In the genomic region with DNA sequence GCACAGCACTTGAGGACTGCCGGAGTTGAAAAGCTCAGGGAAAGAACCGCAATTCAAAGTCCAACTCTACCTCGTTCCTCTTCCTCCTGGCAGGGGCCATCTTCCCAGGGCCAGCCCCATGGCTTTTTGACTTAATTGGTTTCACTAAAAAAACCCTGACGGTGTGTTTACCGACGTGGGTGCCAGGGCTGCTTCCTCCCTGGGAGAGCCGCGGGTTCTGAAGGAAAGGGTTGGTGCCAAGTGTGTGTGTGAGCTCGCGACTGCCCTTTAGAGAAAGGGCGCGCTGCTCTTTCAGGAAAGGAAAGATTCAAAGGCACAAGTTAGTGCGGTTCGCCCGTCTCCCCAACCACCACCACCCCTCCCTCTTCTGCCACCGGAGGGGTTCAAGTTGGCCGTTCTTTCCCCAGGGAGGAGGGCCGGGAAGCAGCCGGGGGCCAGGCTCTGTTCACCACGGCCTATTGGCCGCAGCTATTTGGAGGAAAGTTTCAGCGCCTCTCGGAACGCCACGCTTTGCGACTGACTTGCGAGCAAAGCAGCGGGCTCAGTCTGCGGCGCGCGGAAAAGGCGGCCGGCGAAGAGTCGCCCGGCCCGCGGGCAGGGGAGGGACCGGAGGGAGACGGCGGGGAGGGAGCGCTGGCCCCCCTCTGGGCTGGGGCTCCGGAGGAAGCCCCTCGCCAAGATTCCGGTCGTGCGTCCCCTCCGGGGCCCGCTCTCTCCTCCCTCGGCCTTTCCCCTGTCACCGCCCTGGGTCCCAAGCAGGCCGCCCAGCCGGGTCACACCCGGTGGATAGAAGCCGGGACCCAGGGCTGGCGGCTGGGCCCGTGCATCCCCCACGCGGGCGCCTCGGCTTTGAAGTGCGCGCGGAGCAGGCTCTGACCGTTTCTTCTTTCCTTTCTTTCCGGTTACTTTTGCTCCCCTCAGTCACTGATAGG, we compare ENCODE assay signal across 8 cellular contexts.
DNase-seq lines count a peak whose midpoint lies in the region; ATAC-seq lines count a peak whose summit lies in the region.

No MANE protein-coding gene starts in this region.

- H3K27ac Mint-ChIP-seq in natural killer cell treated with Interleukin-12 subunit alpha and Interleukin-12 subunit beta and Interleukin-15 and Interleukin-18, amount 100 ng/mL, for 72 hours: no peak overlapping the region

- H3K4me3 Mint-ChIP-seq in natural killer cell treated with Interleukin-12 subunit alpha and Interleukin-12 subunit beta and Interleukin-15 and Interleukin-18, amount 100 ng/mL, for 72 hours: peak overlapping the region; percentile 78

- peaks cover 12 to 19% of the 10 kb centered on the region in 2 donors for H3K4me1 Mint-ChIP-seq in natural killer cell treated with Interleukin-12 subunit alpha and Interleukin-12 subunit beta and Interleukin-15 and Interleukin-18, amount 100 ng/mL, for 72 hours (ENCODE audit: low read depth in 2 of 2)

- ATAC-seq in HG02938 (IDR thresholded peaks at IDR 0.05; ENCODE audit: unreplicated experiment) (peak; percentile 5), HG03460 (IDR thresholded peaks at IDR 0.05; ENCODE audit: unreplicated experiment) (no peak)
- ATAC-seq in natural killer cell treated with Interleukin-12 subunit alpha and Interleukin-12 subunit beta and Interleukin-15 and Interleukin-18, amount 100 ng/mL, for 72 hours: peak in 1 of 2 donors; percentile 32

- DNase-seq in NCI-H2029 (lab: John Stamatoyannopoulos, UW) (peak; percentile 39), NCI-H2029 treated with DMSO at 0.1 percent for 48 hours (lab: John Stamatoyannopoulos, UW) (no peak), SW480 (ENCODE audit: low spot score) (peak; percentile 39), fibroblast of gingiva (ENCODE audit: low read depth) (peak; percentile 40), cerebellar nuclear complex (lab: John Stamatoyannopoulos, UW) (no peak)
- no peak for DNase-seq in natural killer cell treated with Interleukin-12 subunit alpha and Interleukin-12 subunit beta and Interleukin-15 and Interleukin-18, amount 100 ng/mL, for 72 hours (ENCODE audit: low spot score)

- no peaks in the 10 kb centered on the region for H3K36me3 Mint-ChIP-seq in natural killer cell treated with Interleukin-12 subunit alpha and Interleukin-12 subunit beta and Interleukin-15 and Interleukin-18, amount 100 ng/mL, for 72 hours

- no peaks in the 10 kb centered on the region for H3K9me3 Mint-ChIP-seq in natural killer cell treated with Interleukin-12 subunit alpha and Interleukin-12 subunit beta and Interleukin-15 and Interleukin-18, amount 100 ng/mL, for 72 hours

- peaks cover 50 to 74% of the 10 kb centered on the region in 2 donors for H3K27me3 Mint-ChIP-seq in natural killer cell treated with Interleukin-12 subunit alpha and Interleukin-12 subunit beta and Interleukin-15 and Interleukin-18, amount 100 ng/mL, for 72 hours

Comparison
In these comparisons a context has a peak if more than half of its experiments do, and no peak if none do; other contexts are left out.
1. DNase-seq: peak in NCI-H2029 (single experiment), SW480 (single experiment) and fibroblast of gingiva (single experiment); none in NCI-H2029 treated with DMSO at 0.1 percent for 48 hours (single experiment), natural killer cell treated with Interleukin-12 subunit alpha and Interleukin-12 subunit beta and Interleukin-15 and Interleukin-18, amount 100 ng/mL, for 72 hours (single experiment) and cerebellar nuclear complex (0 of 2).